ENCODE assay signal across 24 cellular contexts in genomic region chr14:63555572-63555971, GRCh38.
"Had no signal": no experiment of that assay in that cellular context is flagged by ENCODE, and none has a peak within 500 bp of the region (broad histone marks: within the 10 kb centered on the region; RNA-seq: fewer than 3 reads in every experiment).

No MANE protein-coding gene starts in this region.

- H3K27ac Mint-ChIP-seq: activated naive CD8-positive, alpha-beta T cell; activated T-helper 1 cell treated with anti-CD3 and anti-CD28 coated beads, Interleukin-12 subunit alpha, Interleukin-12 subunit beta, Interleukin-2, Interleukin-4 antibody, amounts not matched to agents 30 ng/mL and 10 ng/mL and 1 ng/mL, durations not matched to agents 14 hours and 24 hours and 36 hours; brain; mesothelial cell of epicardium; naive thymus-derived CD4-positive, alpha-beta T cell; progenitor cell of endocrine pancreas; stimulated activated memory B cell treated with anti-CD40 and anti-IgM and Interleukin-4, amounts not matched to agents 10 μg/mL and 1 μg/mL and 100 μg/mL, for 72 hours; T-helper 1 cell treated with Interleukin-12 subunit alpha and Interleukin-12 subunit beta and Interleukin-4 antibody, amounts not matched to agents 30 μg/mL and 1 μg/mL, for 36 hours had no signal

- ATAC-seq: heart right ventricle; naive thymus-derived CD4-positive, alpha-beta T cell; sciatic nerve; stimulated activated memory B cell treated with anti-CD40 and anti-IgM and Interleukin-4, amounts not matched to agents 10 μg/mL and 1 μg/mL and 100 μg/mL, for 72 hours had no signal

- H3K27me3 Mint-ChIP-seq: activated naive CD8-positive, alpha-beta T cell; brain; progenitor cell of endocrine pancreas had no signal

- DNase-seq: activated CD4-positive, alpha-beta T cell treated with anti-CD3 and anti-CD28 coated beads, Interleukin-2, amount 50 U/mL, for 1 hour; activated CD8-positive, alpha-beta memory T cell treated with anti-CD3 and anti-CD28 coated beads, Interleukin-2, amount 50 U/mL, for 4 hours; activated gamma-delta T cell; cerebellar nuclear complex; colonic mucosa; effector CD8-positive, alpha-beta T cell; esophagus squamous epithelium; foreskin melanocyte; heart right ventricle; naive thymus-derived CD4-positive, alpha-beta T cell; ovary; SHP77 treated with DMSO at 0.1 percent for 48 hours; SK-N-SH; SW 1271; T-helper 9 cell; trophoblast cell had no signal

- H3K4me1 Mint-ChIP-seq: brain; mesothelial cell of epicardium; naive thymus-derived CD4-positive, alpha-beta T cell had no signal

- H3K36me3 Mint-ChIP-seq: activated naive CD8-positive, alpha-beta T cell; brain; mesothelial cell of epicardium; naive thymus-derived CD4-positive, alpha-beta T cell; stimulated activated memory B cell treated with anti-CD40 and anti-IgM and Interleukin-4, amounts not matched to agents 10 μg/mL and 1 μg/mL and 100 μg/mL, for 72 hours had no signal

- H3K9me3 Mint-ChIP-seq: activated T-helper 1 cell treated with anti-CD3 and anti-CD28 coated beads, Interleukin-12 subunit alpha, Interleukin-12 subunit beta, Interleukin-2, Interleukin-4 antibody, amounts not matched to agents 30 ng/mL and 10 ng/mL and 1 ng/mL, durations not matched to agents 14 hours and 24 hours and 36 hours; brain; T-helper 1 cell treated with Interleukin-12 subunit alpha and Interleukin-12 subunit beta and Interleukin-4 antibody, amounts not matched to agents 30 μg/mL and 1 μg/mL, for 36 hours had no signal

- H3K4me3 Mint-ChIP-seq: activated naive CD8-positive, alpha-beta T cell; activated T-helper 1 cell treated with anti-CD3 and anti-CD28 coated beads, Interleukin-12 subunit alpha, Interleukin-12 subunit beta, Interleukin-2, Interleukin-4 antibody, amounts not matched to agents 30 ng/mL and 10 ng/mL and 1 ng/mL, durations not matched to agents 14 hours and 24 hours and 36 hours; brain; mesothelial cell of epicardium; naive thymus-derived CD4-positive, alpha-beta T cell; stimulated activated memory B cell treated with anti-CD40 and anti-IgM and Interleukin-4, amounts not matched to agents 10 μg/mL and 1 μg/mL and 100 μg/mL, for 72 hours; T-helper 1 cell treated with Interleukin-12 subunit alpha and Interleukin-12 subunit beta and Interleukin-4 antibody, amounts not matched to agents 30 μg/mL and 1 μg/mL, for 36 hours had no signal
